Comparison of ENCODE assay signal across 44 cellular contexts in the genomic region with DNA sequence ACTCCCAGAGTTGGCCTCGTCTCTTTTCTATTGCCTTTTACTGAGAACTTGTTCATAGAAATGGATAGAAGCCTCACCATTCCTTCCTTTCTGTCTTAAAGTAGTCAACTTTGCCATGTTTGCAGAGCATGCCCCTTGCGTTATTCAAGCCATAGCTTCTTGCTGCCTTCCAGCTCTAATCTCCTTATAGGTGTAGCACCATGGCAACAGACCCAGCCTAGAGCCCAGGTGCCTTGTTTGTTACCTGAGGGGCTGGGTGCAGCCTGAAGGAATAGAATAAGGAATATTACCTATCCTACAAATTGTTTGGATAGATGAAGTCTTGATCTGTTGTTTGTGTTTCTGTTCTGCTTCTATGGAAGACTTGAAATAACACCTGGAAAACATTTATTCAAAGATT. TPM values are rescaled to one million over a fixed set of nuclear protein-coding genes. Genes with fewer than 3 reads are reported as not detected.
"Had no signal": no experiment of that assay in that cellular context is flagged by ENCODE, and none has a peak within 500 bp of the region (broad histone marks: within the 10 kb centered on the region; RNA-seq: fewer than 3 reads in every experiment).

No MANE protein-coding gene starts in this region.

- H3K9me3 Mint-ChIP-seq: activated CD4-positive, alpha-beta memory T cell treated with anti-CD3 and anti-CD28 coated beads for 36 hours; activated CD4-positive, alpha-beta T cell treated with anti-CD3 and anti-CD28 coated beads, Interleukin-2, amount 10 ng/mL, durations not matched to agents 24 days and 14 days; activated naive CD4-positive, alpha-beta T cell treated with anti-CD3 and anti-CD28 coated beads for 36 hours; activated naive CD4-positive, alpha-beta T cell treated with anti-CD3 and anti-CD28 coated beads, Interleukin-2, amount 50 U/mL, for 24 hours; activated naive CD8-positive, alpha-beta T cell treated with anti-CD3 and anti-CD28 coated beads for 36 hours; activated naive CD8-positive, alpha-beta T cell treated with anti-CD3 and anti-CD28 coated beads, Interleukin-2, amount 50 U/mL, for 24 hours; activated T-helper 1 cell treated with anti-CD3 and anti-CD28 coated beads, Interleukin-12 subunit alpha, Interleukin-12 subunit beta, Interleukin-2, Interleukin-4 antibody, amounts not matched to agents 30 ng/mL and 10 ng/mL and 1 ng/mL, durations not matched to agents 14 hours and 24 hours and 36 hours; activated T-helper 2 cell treated with anti-CD3 and anti-CD28 coated beads, Interferon-gamma antibody, Interleukin-2, Interleukin-4, amounts not matched to agents 10 μg/mL and 5 μg/mL and 100 μg/mL, durations not matched to agents 14 hours and 24 hours and 36 hours; T-helper 2 cell treated with Interferon-gamma antibody and Interleukin-4, amounts not matched to agents 5 μg/mL and 100 μg/mL, for 36 hours had no signal

- H3K4me3 ChIP-seq: adrenal gland, esophagus squamous epithelium, gastroesophageal sphincter, heart right ventricle had no signal

- H3K27ac Mint-ChIP-seq: activated CD4-positive, alpha-beta memory T cell treated with anti-CD3 and anti-CD28 coated beads for 36 hours; activated CD4-positive, alpha-beta T cell treated with anti-CD3 and anti-CD28 coated beads for 36 hours; activated CD4-positive, alpha-beta T cell treated with anti-CD3 and anti-CD28 coated beads, Interleukin-2, amount 10 ng/mL, durations not matched to agents 24 days and 14 days; activated CD8-positive, alpha-beta memory T cell treated with anti-CD3 and anti-CD28 coated beads, Interleukin-2, amount 10 ng/mL, durations not matched to agents 7 days and 5 days; activated CD8-positive, alpha-beta T cell treated with anti-CD3 and anti-CD28 coated beads, Interleukin-2, amount 10 ng/mL, durations not matched to agents 7 days and 5 days; activated naive CD4-positive, alpha-beta T cell treated with anti-CD3 and anti-CD28 coated beads for 36 hours; activated naive CD4-positive, alpha-beta T cell treated with anti-CD3 and anti-CD28 coated beads, Interleukin-2, amount 50 U/mL, for 24 hours; activated naive CD8-positive, alpha-beta T cell treated with anti-CD3 and anti-CD28 coated beads for 36 hours; activated naive CD8-positive, alpha-beta T cell treated with anti-CD3 and anti-CD28 coated beads, Interleukin-2, amount 50 U/mL, for 24 hours; activated T-helper 1 cell treated with anti-CD3 and anti-CD28 coated beads, Interleukin-12 subunit alpha, Interleukin-12 subunit beta, Interleukin-2, Interleukin-4 antibody, amounts not matched to agents 30 ng/mL and 10 ng/mL and 1 ng/mL, durations not matched to agents 14 hours and 24 hours and 36 hours; activated T-helper 2 cell treated with anti-CD3 and anti-CD28 coated beads, Interferon-gamma antibody, Interleukin-2, Interleukin-4, amounts not matched to agents 10 μg/mL and 5 μg/mL and 100 μg/mL, durations not matched to agents 14 hours and 24 hours and 36 hours; brain; effector memory CD8-positive, alpha-beta T cell; T-helper 17 cell; T-helper 2 cell treated with Interferon-gamma antibody and Interleukin-4, amounts not matched to agents 5 μg/mL and 100 μg/mL, for 36 hours had no signal

- H3K9me3 ChIP-seq: adrenal gland, esophagus squamous epithelium, gastroesophageal sphincter, heart right ventricle had no signal

- DNase-seq: activated CD4-positive, alpha-beta memory T cell treated with anti-CD3 and anti-CD28 coated beads for 36 hours; activated CD4-positive, alpha-beta T cell treated with anti-CD3 and anti-CD28 coated beads for 36 hours; activated CD4-positive, alpha-beta T cell treated with anti-CD3 and anti-CD28 coated beads, Interleukin-2, amount 10 ng/mL, durations not matched to agents 24 days and 14 days; activated CD4-positive, CD25-positive, alpha-beta regulatory T cell; activated CD4-positive, CD25-positive, alpha-beta regulatory T cell treated with anti-CD3 and anti-CD28 coated beads, Interleukin-2, amount 50 U/mL, for 72 hours; activated CD8-positive, alpha-beta memory T cell treated with anti-CD3 and anti-CD28 coated beads, Interleukin-2, amount 10 ng/mL, durations not matched to agents 7 days and 5 days; activated CD8-positive, alpha-beta memory T cell treated with anti-CD3 and anti-CD28 coated beads, Interleukin-2, amount 50 U/mL, for 4 hours; activated CD8-positive, alpha-beta T cell treated with anti-CD3 and anti-CD28 coated beads, Interleukin-2, amount 10 ng/mL, durations not matched to agents 7 days and 5 days; activated effector memory CD4-positive, alpha-beta T cell treated with anti-CD3 and anti-CD28 coated beads, Interleukin-2, amount 50 U/mL, for 16 hours; activated naive CD4-positive, alpha-beta T cell treated with anti-CD3 and anti-CD28 coated beads for 36 hours; activated naive CD8-positive, alpha-beta T cell treated with anti-CD3 and anti-CD28 coated beads for 36 hours; activated naive CD8-positive, alpha-beta T cell treated with anti-CD3 and anti-CD28 coated beads, Interleukin-2, amount 50 U/mL, for 24 hours; activated T-cell treated with anti-CD3 and anti-CD28 coated beads, Interleukin-2, amount 50 U/mL, for 1 hour; activated T-cell treated with anti-CD3 and anti-CD28 coated beads, Interleukin-2, amount 50 U/mL, for 48 hours; adrenal gland; amygdala; aorta; caudate nucleus; cortex of kidney; dermis blood vessel endothelial cell; effector CD4-positive, alpha-beta T cell; effector memory CD8-positive, alpha-beta T cell; esophagus squamous epithelium; foreskin melanocyte; heart right ventricle; T-helper 1 cell; T-helper 17 cell; T1000; WERI-Rb-1 had no signal

- H3K27me3 Mint-ChIP-seq: activated CD4-positive, alpha-beta T cell treated with anti-CD3 and anti-CD28 coated beads, Interleukin-2, amount 10 ng/mL, durations not matched to agents 24 days and 14 days; activated naive CD8-positive, alpha-beta T cell treated with anti-CD3 and anti-CD28 coated beads, Interleukin-2, amount 50 U/mL, for 24 hours; brain; T-helper 17 cell had no signal

- H3K36me3 Mint-ChIP-seq: activated CD4-positive, alpha-beta memory T cell treated with anti-CD3 and anti-CD28 coated beads for 36 hours; activated CD8-positive, alpha-beta memory T cell treated with anti-CD3 and anti-CD28 coated beads, Interleukin-2, amount 10 ng/mL, durations not matched to agents 7 days and 5 days; activated naive CD4-positive, alpha-beta T cell treated with anti-CD3 and anti-CD28 coated beads, Interleukin-2, amount 50 U/mL, for 24 hours; activated naive CD8-positive, alpha-beta T cell treated with anti-CD3 and anti-CD28 coated beads for 36 hours had no signal

- H3K4me1 Mint-ChIP-seq: activated CD4-positive, alpha-beta T cell treated with anti-CD3 and anti-CD28 coated beads for 36 hours; activated CD4-positive, alpha-beta T cell treated with anti-CD3 and anti-CD28 coated beads, Interleukin-2, amount 10 ng/mL, durations not matched to agents 24 days and 14 days; activated CD8-positive, alpha-beta memory T cell treated with anti-CD3 and anti-CD28 coated beads, Interleukin-2, amount 10 ng/mL, durations not matched to agents 7 days and 5 days; activated naive CD4-positive, alpha-beta T cell treated with anti-CD3 and anti-CD28 coated beads, Interleukin-2, amount 50 U/mL, for 24 hours; activated naive CD8-positive, alpha-beta T cell treated with anti-CD3 and anti-CD28 coated beads for 36 hours; activated naive CD8-positive, alpha-beta T cell treated with anti-CD3 and anti-CD28 coated beads, Interleukin-2, amount 50 U/mL, for 24 hours; T-helper 17 cell had no signal

- H3K27me3 ChIP-seq: adrenal gland, esophagus squamous epithelium, gastroesophageal sphincter, heart right ventricle had no signal

- H3K27ac ChIP-seq: adrenal gland, epithelial cell of prostate, esophagus squamous epithelium, gastroesophageal sphincter, heart right ventricle, WERI-Rb-1 had no signal

- H3K36me3 ChIP-seq: adrenal gland had no signal

- H3K4me1 ChIP-seq: adrenal gland, gastroesophageal sphincter had no signal

- H3K4me3 Mint-ChIP-seq: activated CD4-positive, alpha-beta memory T cell treated with anti-CD3 and anti-CD28 coated beads for 36 hours; activated CD4-positive, alpha-beta T cell treated with anti-CD3 and anti-CD28 coated beads for 36 hours; activated CD4-positive, alpha-beta T cell treated with anti-CD3 and anti-CD28 coated beads, Interleukin-2, amount 10 ng/mL, durations not matched to agents 24 days and 14 days; activated CD8-positive, alpha-beta memory T cell treated with anti-CD3 and anti-CD28 coated beads, Interleukin-2, amount 10 ng/mL, durations not matched to agents 7 days and 5 days; activated CD8-positive, alpha-beta T cell treated with anti-CD3 and anti-CD28 coated beads, Interleukin-2, amount 10 ng/mL, durations not matched to agents 7 days and 5 days; activated naive CD4-positive, alpha-beta T cell treated with anti-CD3 and anti-CD28 coated beads for 36 hours; activated naive CD4-positive, alpha-beta T cell treated with anti-CD3 and anti-CD28 coated beads, Interleukin-2, amount 50 U/mL, for 24 hours; activated naive CD8-positive, alpha-beta T cell treated with anti-CD3 and anti-CD28 coated beads for 36 hours; activated naive CD8-positive, alpha-beta T cell treated with anti-CD3 and anti-CD28 coated beads, Interleukin-2, amount 50 U/mL, for 24 hours; activated T-helper 1 cell treated with anti-CD3 and anti-CD28 coated beads, Interleukin-12 subunit alpha, Interleukin-12 subunit beta, Interleukin-2, Interleukin-4 antibody, amounts not matched to agents 30 ng/mL and 10 ng/mL and 1 ng/mL, durations not matched to agents 14 hours and 24 hours and 36 hours; brain; effector memory CD8-positive, alpha-beta T cell; T-helper 17 cell; T-helper 2 cell treated with Interferon-gamma antibody and Interleukin-4, amounts not matched to agents 5 μg/mL and 100 μg/mL, for 36 hours had no signal

RNA-seq across cellular contexts. Expression of gene CLEC20A, which starts 59.9 kb away (rescaled TPM):
- total RNA-seq: activated CD4-positive, alpha-beta memory T cell treated with anti-CD3 and anti-CD28 coated beads for 36 hours; activated CD4-positive, alpha-beta T cell treated with anti-CD3 and anti-CD28 coated beads for 36 hours; activated CD4-positive, alpha-beta T cell treated with anti-CD3 and anti-CD28 coated beads, Interleukin-2, amount 10 ng/mL, durations not matched to agents 24 days and 14 days; activated CD8-positive, alpha-beta memory T cell treated with anti-CD3 and anti-CD28 coated beads for 36 hours; activated CD8-positive, alpha-beta memory T cell treated with anti-CD3 and anti-CD28 coated beads, Interleukin-2, amount 10 ng/mL, durations not matched to agents 7 days and 5 days; activated CD8-positive, alpha-beta T cell treated with anti-CD3 and anti-CD28 coated beads, Interleukin-2, amount 10 ng/mL, durations not matched to agents 7 days and 5 days; activated naive CD4-positive, alpha-beta T cell treated with anti-CD3 and anti-CD28 coated beads for 36 hours; activated naive CD8-positive, alpha-beta T cell treated with anti-CD3 and anti-CD28 coated beads for 36 hours; activated T-helper 1 cell treated with anti-CD3 and anti-CD28 coated beads, Interleukin-12 subunit alpha, Interleukin-12 subunit beta, Interleukin-2, Interleukin-4 antibody, amounts not matched to agents 30 ng/mL and 10 ng/mL and 1 ng/mL, durations not matched to agents 14 hours and 24 hours and 36 hours; activated T-helper 2 cell treated with anti-CD3 and anti-CD28 coated beads, Interferon-gamma antibody, Interleukin-2, Interleukin-4, amounts not matched to agents 10 μg/mL and 5 μg/mL and 100 μg/mL, durations not matched to agents 14 hours and 24 hours and 36 hours; adrenal gland; aorta; bronchial epithelial cell; chondrocyte; dermis blood vessel endothelial cell; endothelial cell of umbilical vein; esophagus squamous epithelium; fibroblast of lung; fibroblast of villous mesenchyme; gastroesophageal sphincter; glomerular endothelial cell; heart right ventricle; T-helper 17 cell had no signal
- polyA plus RNA-seq: adrenal gland, aorta, endothelial cell of umbilical vein, esophagus, fibroblast of lung, heart right ventricle had no signal
